In genomic region chr12:46382974-46383653, GRCh38 we compare ENCODE assay signal across 1 cellular context.
A peak's percentile ranks its signal among the peaks of the same experiment; 100 is the strongest.
TF ChIP-seq lines count a peak whose summit lies in the region.

No MANE protein-coding gene starts in this region.

TF ChIP-seq in K562, 482 proteins besides CTCF, POLR2A, EP300 and RAD21 (continued from another document):
- TF ChIP-seq BCLAF1 (IDR thresholded peaks at IDR 0.05; ENCODE audit: borderline replicate concordance in 1 of 2, control insufficient read depth in 1 of 2, low read depth in 2 of 2, low read length in 1 of 2) (0 out of 4 replicates have a peak, but pooled peaks of 1 of the 2 experiments have one; percentile 51), ETS2 (tag; IDR thresholded peaks at IDR 0.05; ENCODE audit: borderline replicate concordance, poor library complexity, severe bottlenecking) (no peak), HDAC8 (tag; IDR thresholded peaks at IDR 0.05) (peak; percentile 65; the same call in 1 of the 2 replicates), ETS1 (conservative IDR thresholded peaks at IDR 0.05; ENCODE audit: control insufficient read depth, low read depth, low read length) (peak; percentile 61; the same call in 1 of the 2 replicates), NONO (IDR thresholded peaks at IDR 0.05; ENCODE audit: low read depth in 2 of 2, low read length in 1 of 2) (peak in 1 of 2 experiments; percentile 45; a peak in 1 of 4 replicates), POLR3G (IDR thresholded peaks at IDR 0.05; ENCODE audit: extremely low read depth, insufficient read length, insufficient replicate concordance) (no peak), RNF2 (IDR thresholded peaks at IDR 0.05) (peak; percentile 57; the same call in 1 of the 2 replicates), PHTF2 (CRISPR knock-in tag; IDR thresholded peaks at IDR 0.05) (no peak), CCNT2 (IDR thresholded peaks at IDR 0.05; ENCODE audit: borderline replicate concordance, extremely low read depth, insufficient read length, low read depth, low read length) (peak; percentile 96), TEAD4 (IDR thresholded peaks at IDR 0.05; ENCODE audit: low read length) (peak; percentile 14; the same call in 1 of the 2 replicates), TEAD4 (CRISPR knock-in tag; IDR thresholded peaks at IDR 0.05; ENCODE audit: borderline replicate concordance) (0 out of 2 replicates have a peak, but pooled peaks have one; percentile 20), ZBTB9 (CRISPR knock-in tag; IDR thresholded peaks at IDR 0.05) (peak; percentile 52; the same call in 1 of the 2 replicates), PPARD (CRISPR knock-in tag; IDR thresholded peaks at IDR 0.05) (no peak), TRIM24 (IDR thresholded peaks at IDR 0.05) (peak in 1 of 2 experiments; percentile 63; a peak in 2 of 4 replicates), ZFX (CRISPR knock-in tag; IDR thresholded peaks at IDR 0.05) (peak; percentile 90), TEAD1 (CRISPR knock-in tag; IDR thresholded peaks at IDR 0.05) (peak in 1 of 2 experiments; percentile 57; a peak in 1 of 4 replicates), ZNF668 (CRISPR knock-in tag; IDR thresholded peaks at IDR 0.05) (peak; percentile 37; the same call in 1 of the 2 replicates), ATF4 (CRISPR knock-in tag; IDR thresholded peaks at IDR 0.05) (0 out of 2 replicates have a peak, but pooled peaks have one; percentile 34), UBTF (IDR thresholded peaks at IDR 0.05; ENCODE audit: borderline replicate concordance in 1 of 2, low read depth in 2 of 2, low read length in 2 of 2) (peak in 1 of 2 experiments; percentile 22; a peak in 2 of 4 replicates)
TF ChIP-seq in K562: peak in this region for 148.
